Comparison of ENCODE assay signal across 17 cellular contexts in the genomic region with DNA sequence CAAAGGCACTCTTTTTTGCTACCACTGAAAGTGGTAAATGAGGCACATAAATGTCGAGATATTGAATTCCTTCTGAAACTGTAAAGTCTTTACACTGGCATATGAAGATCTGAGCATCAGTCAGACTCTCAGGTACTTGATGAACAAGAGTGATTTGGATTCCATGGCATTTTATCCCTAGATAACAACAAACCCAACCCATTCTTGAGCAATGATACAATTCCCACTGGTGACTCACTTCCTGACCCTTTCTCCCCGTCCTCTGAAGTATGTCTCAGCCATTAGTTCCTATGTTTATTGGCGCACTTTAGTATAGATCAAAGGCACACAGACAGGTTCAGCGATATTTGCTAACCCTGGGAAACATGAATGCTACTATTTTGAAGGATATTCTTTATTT.
DNase-seq lines count a peak whose midpoint lies in the region; ATAC-seq, FAIRE-seq and TF ChIP-seq lines count a peak whose summit lies in the region.
"Had no signal": no experiment of that assay in that cellular context is flagged by ENCODE, and none has a peak within 500 bp of the region (broad histone marks: within the 10 kb centered on the region; RNA-seq: fewer than 3 reads in every experiment).

No MANE protein-coding gene starts in this region.

- no peak for TF ChIP-seq CTCF in bronchial epithelial cell (IDR thresholded peaks at IDR 0.05; ENCODE audit: insufficient read depth, low read length, severe bottlenecking)

- in situ Hi-C loops in Caki2 (cut with HindIII; ENCODE audit: low pct_unique_long_range_greater_than_20kb, low sequenced_read_pairs), result no loop called here

- no peak overlapping the region for H3K4me3 ChIP-seq in bronchial epithelial cell (ENCODE audit: low read depth, low read length)
- no peak overlapping the region for H3K4me3 ChIP-seq in mesodermal cell (ENCODE audit: extremely low read depth, insufficient read depth, low read length, poor library complexity, severe bottlenecking)
- H3K4me3 ChIP-seq: SJSA1 had no signal

- H3K27ac ChIP-seq in mesodermal cell (ENCODE audit: low read depth, low read length, severe bottlenecking), result peak overlapping the region; percentile 47
- H3K27ac ChIP-seq: RWPE1, SJSA1 had no signal

- WGBS in mesodermal cell (ENCODE audit: insufficient coverage in 2 of 2), 2 experiments, result 65 to 100% methylated on average over 1 to 3 of the region's 4 CpGs

- DNase-seq in Caki2 (ENCODE audit: low read depth) (peak; percentile 45), NCI-H226 (peak; percentile 68), bronchial epithelial cell (ENCODE audit: low read depth) (peak; percentile 47), NCI-H510A (lab: John Stamatoyannopoulos, UW) (no peak)
- no peak for DNase-seq in activated CD4-positive, alpha-beta T cell treated with anti-CD3 and anti-CD28 coated beads, Interleukin-2, amount 50 U/mL, for 48 hours
- DNase-seq: CD4-positive, CD25-positive, alpha-beta regulatory T cell; DMS79; GOT3; IMR-90; NCI-H1436 treated with DMSO at 0.1 percent for 48 hours; NCI-H2227 treated with DMSO at 0.1 percent for 48 hours; NCI-H69 had no signal

- peaks cover 23% of the 10 kb centered on the region for H3K4me1 ChIP-seq in mesodermal cell (ENCODE audit: control insufficient read depth, insufficient read depth, low read length, poor library complexity, severe bottlenecking)
- H3K4me1 ChIP-seq: SJSA1 had no signal

- H3K36me3 ChIP-seq in bronchial epithelial cell (ENCODE audit: control insufficient read depth, insufficient read depth, low read length) (no peaks in the 10 kb centered on the region), mesodermal cell (ENCODE audit: control insufficient read depth, insufficient read depth, low read length) (no peaks in the 10 kb centered on the region)
- H3K36me3 ChIP-seq: SJSA1 had no signal

- no peaks in the 10 kb centered on the region for H3K27me3 ChIP-seq in bronchial epithelial cell (ENCODE audit: control insufficient read depth, insufficient read depth, low read length)
- H3K27me3 ChIP-seq: SJSA1 had no signal

- FAIRE-seq in bronchial epithelial cell (lab: Jason Lieb, UNC), result no peak

- ATAC-seq in GM18511 (IDR thresholded peaks at IDR 0.05; ENCODE audit: unreplicated experiment), result no peak
- no peak for ATAC-seq in HG02588 (IDR thresholded peaks at IDR 0.05; ENCODE audit: unreplicated experiment)

- H3K9me3 ChIP-seq in mesodermal cell (ENCODE audit: control insufficient read depth, low read length), result no peaks in the 10 kb centered on the region

Comparison
In these comparisons a context has a peak if more than half of its experiments do, and no peak if none do; other contexts are left out.
1. DNase-seq: peak in Caki2 (single experiment), NCI-H226 (single experiment) and bronchial epithelial cell (single experiment); none in NCI-H510A (single experiment) and activated CD4-positive, alpha-beta T cell treated with anti-CD3 and anti-CD28 coated beads, Interleukin-2, amount 50 U/mL, for 48 hours (0 of 2).